In genomic region chr1:205121660-205122488, GRCh38 we compare ENCODE assay signal across 8 cellular contexts. TPM values are rescaled to one million over a fixed set of nuclear protein-coding genes. Genes with fewer than 3 reads are reported as not detected.
DNase-seq lines count a peak whose midpoint lies in the region; ATAC-seq and TF ChIP-seq lines count a peak whose summit lies in the region.

Gene RBBP5 (minus strand): TSS chr1:205121978. CDS start chr1:205121873, 105 bp downstream.

- H2AFZ ChIP-seq in SK-N-SH (ENCODE audit: low read depth) = peak within 1 kb of the TSS; percentile 94

- CTCF ChIA-PET in SK-N-SH (lab: Yijun Ruan, JAX) = interaction anchor here (0.6 to 3.7 kb wide), 23 partner anchors 11 to 203 kb away, joined by 3 to 19 read pairs (median 3); no protein-coding TSS in a partner anchor

- H4K20me1 ChIP-seq in SK-N-SH (ENCODE audit: insufficient read depth) = no peaks in the 10 kb centered on the region

- POLR2A ChIA-PET in SK-N-SH (lab: Yijun Ruan, JAX) = no interaction called here

- peak within 1 kb of the TSS; percentile 87 to 96 for H3K27ac ChIP-seq in SK-N-SH (ENCODE audit: low read depth in 2 of 2, low read length in 1 of 2)
- peak within 1 kb of the TSS; percentile 80 to 90 for H3K27ac ChIP-seq in thoracic aorta

- H3K36me3 ChIP-seq in SK-N-SH (replicated peaks in 1 of 2; ENCODE audit: control insufficient read depth in 1 of 2, insufficient read depth in 2 of 2, low read length in 1 of 2) (peaks cover 0 to 3% of the 10 kb centered on the region in 2 experiments), thoracic aorta (no peaks in the 10 kb centered on the region)

- WGBS in SK-N-SH (ENCODE audit: low lambda C conversion rate) = 0% methylated on average over 35 of the region's 46 CpGs

- peak; percentile 55 for TF ChIP-seq RAD21 in SK-N-SH (IDR thresholded peaks at IDR 0.05; ENCODE audit: low read length)

- H3K9me2 ChIP-seq in SK-N-SH = no peaks in the 10 kb centered on the region

- peak within 1 kb of the TSS; percentile 99 for H3K4me3 ChIP-seq in GM08714 (ENCODE audit: low read length)
- peak within 1 kb of the TSS; percentile 87 for H3K4me3 ChIP-seq in NB4 (ENCODE audit: low read depth, low read length)
- H3K4me3 ChIP-seq in SK-N-SH (ENCODE audit: low read depth in 2 of 2, low read length in 1 of 2) = peak within 1 kb of the TSS; percentile 80 to 92
- H3K4me3 ChIP-seq in thoracic aorta = peak within 1 kb of the TSS; percentile 97

- peak within 1 kb of the TSS; percentile 98 for H3K27ac Mint-ChIP-seq in HFFc6
- H3K27ac Mint-ChIP-seq in activated naive CD4-positive, alpha-beta T cell treated with anti-CD3 and anti-CD28 coated beads, Interleukin-2, amount 50 U/mL, for 24 hours = peak within 1 kb of the TSS; percentile 100

- H3K27me3 Mint-ChIP-seq in HFFc6 (ENCODE audit: insufficient read depth) = no peaks in the 10 kb centered on the region; the same call in 1 of the 2 replicates
- H3K27me3 Mint-ChIP-seq in activated naive CD4-positive, alpha-beta T cell treated with anti-CD3 and anti-CD28 coated beads, Interleukin-2, amount 50 U/mL, for 24 hours = no peaks in the 10 kb centered on the region

- H3K4me1 ChIP-seq in SK-N-SH (ENCODE audit: control insufficient read depth in 1 of 2, insufficient read depth in 2 of 2, low read depth in 1 of 2, low read length in 1 of 2) = peaks cover 11 to 17% of the 10 kb centered on the region in 2 experiments; a peak in 3 of 4 replicates
- peaks cover 17 to 28% of the 10 kb centered on the region in 2 donors for H3K4me1 ChIP-seq in thoracic aorta (ENCODE audit: control insufficient read depth in 1 of 2, low read depth in 2 of 2)

- peak within 1 kb of the TSS; percentile 95 for H3K9ac ChIP-seq in SK-N-SH

- TF ChIP-seq CTCF in HFFc6 (IDR thresholded peaks at IDR 0.05) = peak; percentile 79
- TF ChIP-seq CTCF in NB4 (IDR thresholded peaks at IDR 0.05; ENCODE audit: low read depth, low read length) = peak; percentile 73
- peak; percentile 84 for TF ChIP-seq CTCF in SK-N-SH (IDR thresholded peaks at IDR 0.05)
- no peak for TF ChIP-seq CTCF in omental fat pad (IDR thresholded peaks at IDR 0.05)
- TF ChIP-seq CTCF in thoracic aorta (IDR thresholded peaks at IDR 0.05) = peak; percentile 54

- no peaks in the 10 kb centered on the region for H3K27me3 ChIP-seq in SK-N-SH (ENCODE audit: insufficient read depth)
- H3K27me3 ChIP-seq in thoracic aorta (replicated peaks; ENCODE audit: insufficient read depth) = no peaks in the 10 kb centered on the region

- peaks cover 47% of the 10 kb centered on the region for H3K79me2 ChIP-seq in SK-N-SH (ENCODE audit: insufficient read depth)

- H3K9me3 ChIP-seq in SK-N-SH = no peaks in the 10 kb centered on the region
- H3K9me3 ChIP-seq in thoracic aorta = no peaks in the 10 kb centered on the region

- H3K4me3 Mint-ChIP-seq in HFFc6 = peak within 1 kb of the TSS; percentile 99
- H3K4me3 Mint-ChIP-seq in activated naive CD4-positive, alpha-beta T cell treated with anti-CD3 and anti-CD28 coated beads, Interleukin-2, amount 50 U/mL, for 24 hours = peak within 1 kb of the TSS; percentile 99

- H3K4me1 Mint-ChIP-seq in HFFc6 (ENCODE audit: low read depth) = peaks cover 34% of the 10 kb centered on the region
- peaks cover 48% of the 10 kb centered on the region for H3K4me1 Mint-ChIP-seq in activated naive CD4-positive, alpha-beta T cell treated with anti-CD3 and anti-CD28 coated beads, Interleukin-2, amount 50 U/mL, for 24 hours

- peaks cover 5% of the 10 kb centered on the region for H3F3A ChIP-seq in SK-N-SH (replicated peaks; ENCODE audit: insufficient read depth)

- TF ChIP-seq POLR2A in NB4 (IDR thresholded peaks at IDR 0.05; ENCODE audit: extremely low read depth, insufficient read length) = peak; percentile 68

- no peaks in the 10 kb centered on the region for H3K9me3 Mint-ChIP-seq in HFFc6
- no peaks in the 10 kb centered on the region for H3K9me3 Mint-ChIP-seq in activated naive CD4-positive, alpha-beta T cell treated with anti-CD3 and anti-CD28 coated beads, Interleukin-2, amount 50 U/mL, for 24 hours

- peak within 1 kb of the TSS; percentile 87 for H3K4me2 ChIP-seq in SK-N-SH

- ATAC-seq in omental fat pad (ENCODE audit: low FRiP score) (peak; percentile 100), thoracic aorta (ENCODE audit: insufficient number of reproducible peaks, low FRiP score, low read depth) (peak; percentile 90)

- DNase-seq in HFFc6 (peak; percentile 98), NB4 (ENCODE audit: low read depth) (peak; percentile 97), SK-N-SH (peak; percentile 84), glomerular endothelial cell (ENCODE audit: extremely low read depth, low read depth, low spot score) (peak; percentile 96), omental fat pad (ENCODE audit: low spot score) (peak; percentile 82), thoracic aorta (ENCODE audit: low spot score) (peak; percentile 72)

- peaks cover 22% of the 10 kb centered on the region for H3K36me3 Mint-ChIP-seq in HFFc6 (ENCODE audit: low read depth)
- peaks cover 5% of the 10 kb centered on the region for H3K36me3 Mint-ChIP-seq in activated naive CD4-positive, alpha-beta T cell treated with anti-CD3 and anti-CD28 coated beads, Interleukin-2, amount 50 U/mL, for 24 hours

- peak in 1 of 2 experiments; percentile 36; a peak in 1 of 4 replicates for TF ChIP-seq EP300 in SK-N-SH (IDR thresholded peaks at IDR 0.05; ENCODE audit: borderline replicate concordance in 1 of 2, low read depth in 1 of 2, low read length in 1 of 2)

TF ChIP-seq in SK-N-SH, 30 proteins besides CTCF, POLR2A, EP300 and RAD21 (continues in another document):
- TF ChIP-seq ZBTB33 (IDR thresholded peaks at IDR 0.05; ENCODE audit: borderline replicate concordance, low read depth) (peak; percentile 66; the same call in 1 of the 2 replicates), GATA2 (CRISPR knock-in tag; IDR thresholded peaks at IDR 0.05) (no peak), JUND (IDR thresholded peaks at IDR 0.05) (no peak), NRF1 (IDR thresholded peaks at IDR 0.05; ENCODE audit: low read depth, low read length) (peak; percentile 33; the same call in 1 of the 2 replicates), TAF1 (IDR thresholded peaks at IDR 0.05; ENCODE audit: borderline replicate concordance, low read depth, low read length) (peak; percentile 77; the same call in 1 of the 2 replicates), FOXM1 (IDR thresholded peaks at IDR 0.05; ENCODE audit: low read depth) (peak; percentile 70; the same call in 1 of the 2 replicates), TCF12 (IDR thresholded peaks at IDR 0.05) (peak; percentile 51; the same call in 1 of the 2 replicates), ELF1 (IDR thresholded peaks at IDR 0.05) (peak; percentile 91), CHD2 (IDR thresholded peaks at IDR 0.05; ENCODE audit: low read length, partially characterized antibody) (peak; percentile 83), POLR2AphosphoS5 (IDR thresholded peaks at IDR 0.05; ENCODE audit: low read depth, low read length) (peak; percentile 96), GABPA (IDR thresholded peaks at IDR 0.05; ENCODE audit: low read depth) (peak; percentile 84), USF1 (IDR thresholded peaks at IDR 0.05; ENCODE audit: borderline replicate concordance, low read depth) (no peak; the same call in 1 of the 2 replicates), EZH2phosphoT487 (IDR thresholded peaks at IDR 0.05; ENCODE audit: borderline replicate concordance, low read depth) (no peak), MEF2A (IDR thresholded peaks at IDR 0.05; ENCODE audit: borderline replicate concordance, low read depth) (no peak), FOXJ3 (CRISPR knock-in tag; IDR thresholded peaks at IDR 0.05) (peak; percentile 79)
- TF ChIP-seq, protein P1, sequence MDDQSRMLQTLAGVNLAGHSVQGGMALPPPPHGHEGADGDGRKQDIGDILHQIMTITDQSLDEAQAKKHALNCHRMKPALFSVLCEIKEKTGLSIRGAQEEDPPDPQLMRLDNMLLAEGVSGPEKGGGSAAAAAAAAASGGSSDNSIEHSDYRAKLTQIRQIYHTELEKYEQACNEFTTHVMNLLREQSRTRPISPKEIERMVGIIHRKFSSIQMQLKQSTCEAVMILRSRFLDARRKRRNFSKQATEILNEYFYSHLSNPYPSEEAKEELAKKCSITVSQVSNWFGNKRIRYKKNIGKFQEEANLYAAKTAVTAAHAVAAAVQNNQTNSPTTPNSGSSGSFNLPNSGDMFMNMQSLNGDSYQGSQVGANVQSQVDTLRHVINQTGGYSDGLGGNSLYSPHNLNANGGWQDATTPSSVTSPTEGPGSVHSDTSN (IDR thresholded peaks at IDR 0.05) = no peak
- TF ChIP-seq, protein P2, sequence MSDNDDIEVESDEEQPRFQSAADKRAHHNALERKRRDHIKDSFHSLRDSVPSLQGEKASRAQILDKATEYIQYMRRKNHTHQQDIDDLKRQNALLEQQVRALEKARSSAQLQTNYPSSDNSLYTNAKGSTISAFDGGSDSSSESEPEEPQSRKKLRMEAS (IDR thresholded peaks at IDR 0.05; ENCODE audit: low read depth) = peak; percentile 87

RNA-seq across cellular contexts. Expression of gene RBBP5, which starts in this region (rescaled TPM):
- total RNA-seq in HFFc6 (2021; fragmentation: NEBNext Ultra II Directional; extraction: Animal tissue kit (Norgen Biotek cat#: 25700)) = 10 to 100 TPM; 13.6 to 16.2 (median 15.8) TPM
- 5.7 and 7.7 TPM in 2 replicates for polyA plus RNA-seq in SK-N-SH (2012; rRNA removed)
- 8.5 and 9.2 TPM in 2 replicates for polyA plus RNA-seq in SK-N-SH (2012; cell fraction: cytosol; rRNA removed)
- 2.3 and 4.0 TPM in 2 replicates for polyA plus RNA-seq in SK-N-SH (2012; cell fraction: nucleus; rRNA removed)
- total RNA-seq in glomerular endothelial cell (13.9 and 14.5 TPM in 2 replicates), omental fat pad (10 to 100 TPM; 11.9 to 15.6 (median 12.8) TPM), thoracic aorta (10 to 100 TPM in 1 of 2 donors, 1 to 10 TPM in 1; 9.2 to 13.5 TPM)

Comparison
In these comparisons a context has a peak if more than half of its experiments do, and no peak if none do; other contexts are left out.
1. Peak in every context shown above with its lines: DNase-seq, ATAC-seq, H3K4me3 ChIP-seq and H3K27ac ChIP-seq.
2. CTCF ChIP-seq: peak in HFFc6 (single experiment), NB4 (single experiment), SK-N-SH (single experiment) and thoracic aorta (single experiment); none in omental fat pad (0 of 3).